In the genomic region with DNA sequence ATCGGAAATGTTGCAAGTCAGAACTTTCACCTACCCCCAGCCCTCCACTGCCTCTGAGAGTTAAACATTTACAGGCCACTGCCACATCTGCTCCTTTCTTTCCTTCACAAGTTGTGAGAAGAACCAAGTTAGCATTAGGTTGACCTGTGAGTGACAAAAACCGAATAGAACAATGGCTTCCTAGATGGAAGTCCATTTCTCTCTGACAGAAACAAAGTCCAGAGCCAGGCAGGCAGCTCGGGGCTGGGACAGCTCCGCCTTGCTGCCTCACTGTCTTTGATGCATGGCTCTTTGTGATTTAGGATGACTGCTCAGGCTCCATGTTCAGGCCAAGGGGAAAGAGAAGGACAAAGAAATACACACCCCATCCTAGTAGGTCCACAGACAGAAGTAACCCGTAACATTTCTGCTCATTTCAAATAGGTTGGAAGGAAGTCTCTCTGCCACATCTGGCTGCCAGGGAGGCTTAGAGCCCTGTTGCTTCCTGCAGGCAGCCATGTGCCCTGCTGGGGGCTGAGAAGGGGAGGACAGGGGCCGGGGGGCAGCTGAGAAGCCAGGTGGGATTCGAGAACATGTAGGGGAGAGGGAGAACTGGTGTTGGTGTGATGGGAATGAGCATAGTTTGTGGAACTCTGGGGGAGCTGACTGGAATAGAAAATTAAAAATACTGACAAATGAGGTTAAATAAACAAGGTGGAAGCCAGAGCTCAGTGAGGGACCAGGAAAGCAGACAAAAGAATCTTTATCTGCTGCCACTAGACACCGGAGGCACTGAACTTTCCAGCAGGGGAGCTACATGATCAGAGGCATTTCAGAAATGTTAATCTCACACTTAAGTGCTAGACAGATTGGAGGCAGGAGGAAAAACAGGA, we compare ENCODE assay signal across 8 cellular contexts. TPM values are rescaled to one million over a fixed set of nuclear protein-coding genes. Genes with fewer than 3 reads are reported as not detected.
DNase-seq lines count a peak whose midpoint lies in the region; ATAC-seq and TF ChIP-seq lines count a peak whose summit lies in the region.

No MANE protein-coding gene starts in this region.

- intact Hi-C loops in heart left ventricle (cut with DNase I): no loop called here

- peak; percentile 35 for DNase-seq in AG08395 (ENCODE audit: low spot score)
- DNase-seq in SJCRH30: peak; percentile 80 to 88
- DNase-seq in heart left ventricle: no peak
- no peak for DNase-seq in COLO668 (lab: John Stamatoyannopoulos, UW; ENCODE audit: unreplicated experiment)

- H3K4me3 Mint-ChIP-seq in stimulated activated memory B cell treated with anti-CD40 and anti-IgM and Interleukin-4, amounts not matched to agents 10 μg/mL and 1 μg/mL and 100 μg/mL, for 72 hours: no peak overlapping the region

- H3K4me1 ChIP-seq in SJCRH30 (peaks cover 45% of the 10 kb centered on the region), heart left ventricle (peaks cover 0 to 59% (median 27%) of the 10 kb centered on the region in 12 donors)

- H3K27ac ChIP-seq in SJCRH30 (peak overlapping the region; percentile 90), heart left ventricle (peak overlapping the region; percentile 5 to 92 (median 68))

- H3K36me3 ChIP-seq in SJCRH30 (no peaks in the 10 kb centered on the region), heart left ventricle (no peaks in the 10 kb centered on the region)

- H3K9me3 ChIP-seq in SJCRH30 (replicated peaks) (no peaks in the 10 kb centered on the region), heart left ventricle (no peaks in the 10 kb centered on the region)

- no peak for TF ChIP-seq POLR2A in heart left ventricle (IDR thresholded peaks at IDR 0.05)

- H3K9me3 Mint-ChIP-seq in stimulated activated memory B cell treated with anti-CD40 and anti-IgM and Interleukin-4, amounts not matched to agents 10 μg/mL and 1 μg/mL and 100 μg/mL, for 72 hours: no peaks in the 10 kb centered on the region

- H3K36me3 Mint-ChIP-seq in stimulated activated memory B cell treated with anti-CD40 and anti-IgM and Interleukin-4, amounts not matched to agents 10 μg/mL and 1 μg/mL and 100 μg/mL, for 72 hours: no peaks in the 10 kb centered on the region

- TF ChIP-seq CTCF in heart left ventricle (IDR thresholded peaks at IDR 0.05): peak in 3 of 12 donors; percentile 21 to 37 (median 28)

- peak; percentile 34 for ATAC-seq in GM19467 (IDR thresholded peaks at IDR 0.05; ENCODE audit: unreplicated experiment)
- peak; percentile 29 to 78 (median 74) for ATAC-seq in heart left ventricle
- ATAC-seq in stimulated activated memory B cell treated with anti-CD40 and anti-IgM and Interleukin-4, amounts not matched to agents 10 μg/mL and 1 μg/mL and 100 μg/mL, for 72 hours: no peak
- no peak for ATAC-seq in GM18867 (IDR thresholded peaks at IDR 0.05; ENCODE audit: unreplicated experiment)
- ATAC-seq in GM19397 (IDR thresholded peaks at IDR 0.05; ENCODE audit: unreplicated experiment): no peak

- H3K27ac Mint-ChIP-seq in stimulated activated memory B cell treated with anti-CD40 and anti-IgM and Interleukin-4, amounts not matched to agents 10 μg/mL and 1 μg/mL and 100 μg/mL, for 72 hours: peak overlapping the region; percentile 19

- peak overlapping the region; percentile 41 for H3K4me3 ChIP-seq in SJCRH30
- no peak overlapping the region for H3K4me3 ChIP-seq in heart left ventricle

- WGBS in heart left ventricle, 4 donors: 43 to 51% (median 47%) methylated on average over 8 of the region's 8 CpGs

- H3K4me1 Mint-ChIP-seq in stimulated activated memory B cell treated with anti-CD40 and anti-IgM and Interleukin-4, amounts not matched to agents 10 μg/mL and 1 μg/mL and 100 μg/mL, for 72 hours: peaks cover 55% of the 10 kb centered on the region

- H3K27me3 ChIP-seq in SJCRH30: no peaks in the 10 kb centered on the region
- H3K27me3 ChIP-seq in heart left ventricle: no peaks in the 10 kb centered on the region

- peaks cover 15% of the 10 kb centered on the region for H3K27me3 Mint-ChIP-seq in stimulated activated memory B cell treated with anti-CD40 and anti-IgM and Interleukin-4, amounts not matched to agents 10 μg/mL and 1 μg/mL and 100 μg/mL, for 72 hours

RNA-seq across cellular contexts. Expression of a gene that starts 19.5 kb away (rescaled TPM):
- 19.9 and 22.1 TPM in 2 replicates for total RNA-seq in SJCRH30 (2014; rRNA removed; shearing (Covaris generic))
- total RNA-seq in heart left ventricle: 100 to 1,000 TPM in 2 of 9 donors, 10 to 100 TPM in 6, 1 to 10 TPM in 1; 8.7 to 127 (median 69.8) TPM
- polyA plus RNA-seq in heart left ventricle: 100 to 1,000 TPM in 1 of 2 donors, 10 to 100 TPM in 1; 33.3 to 119 TPM

RNA-seq across cellular contexts. Expression of a gene that starts 21.4 kb away (rescaled TPM):
- total RNA-seq in SJCRH30 (2014; rRNA removed; shearing (Covaris generic)): 87.4 and 92.2 TPM in 2 replicates
- 100 to 1,000 TPM; 166 to 282 (median 211) TPM for total RNA-seq in heart left ventricle
- 100 to 1,000 TPM; 291 to 310 TPM for polyA plus RNA-seq in heart left ventricle

RNA-seq across cellular contexts. Expression of a gene that starts 43.7 kb away (rescaled TPM):
- total RNA-seq in SJCRH30 (2014; rRNA removed; shearing (Covaris generic)): 1,652 and 1,704 TPM in 2 replicates
- total RNA-seq in heart left ventricle: 100 to 1,000 TPM; 183 to 474 (median 238) TPM
- 100 to 1,000 TPM; 195 to 497 TPM for polyA plus RNA-seq in heart left ventricle

RNA-seq across cellular contexts. Expression of a gene that starts 46.8 kb away (rescaled TPM):
- total RNA-seq in SJCRH30 (2014; rRNA removed; shearing (Covaris generic)): 24.6 and 25.0 TPM in 2 replicates
- total RNA-seq in heart left ventricle: 10 to 100 TPM; 10.6 to 25.0 (median 17.5) TPM
- polyA plus RNA-seq in heart left ventricle: 10 to 100 TPM in 1 of 2 donors, 1 to 10 TPM in 1; 8.6 to 13.9 TPM

Comparison
In these comparisons a context has a peak if more than half of its experiments do, and no peak if none do; other contexts are left out.
1. DNase-seq: peak in AG08395 (single experiment) and SJCRH30 (2 of 2); none in heart left ventricle (0 of 5) and COLO668 (single experiment).
2. ATAC-seq: peak in GM19467 (single experiment) and heart left ventricle (4 of 4); none in stimulated activated memory B cell treated with anti-CD40 and anti-IgM and Interleukin-4, amounts not matched to agents 10 μg/mL and 1 μg/mL and 100 μg/mL, for 72 hours (single experiment), GM18867 (single experiment) and GM19397 (single experiment).